Comparison of ENCODE assay signal across 16 cellular contexts in the genomic region with DNA sequence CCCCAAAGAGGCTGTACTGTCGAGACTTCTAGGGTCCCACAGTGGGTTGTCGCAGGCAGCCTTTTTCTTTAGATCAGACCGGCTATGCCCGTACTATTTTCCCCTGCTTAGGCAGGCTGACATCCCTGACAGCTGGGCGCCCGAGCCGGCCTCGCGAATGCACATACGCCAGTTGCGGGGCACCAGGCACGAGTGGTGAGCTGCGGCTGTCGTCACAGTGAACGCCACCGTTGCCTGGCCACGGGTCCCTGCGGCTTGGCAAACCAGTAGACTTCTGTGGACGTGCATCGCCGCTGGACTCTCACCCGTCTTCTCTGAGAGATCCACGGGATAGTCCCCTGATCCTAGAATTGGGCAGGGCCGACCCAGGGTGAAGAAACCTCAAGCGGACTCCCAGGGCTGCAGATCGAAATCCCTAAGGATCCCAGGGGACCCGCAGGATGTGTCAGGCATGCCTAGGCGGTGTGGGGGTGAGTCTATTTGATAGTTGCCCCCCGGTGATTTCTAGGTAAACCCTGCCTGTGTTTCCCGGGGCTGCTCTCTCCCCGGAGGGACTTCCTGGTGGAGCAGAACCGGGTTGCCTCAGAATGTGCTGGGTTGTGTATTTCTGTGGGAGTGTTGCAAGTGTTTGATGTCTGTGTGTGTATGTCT.
"Had no signal": no experiment of that assay in that cellular context is flagged by ENCODE, and none has a peak within 500 bp of the region (broad histone marks: within the 10 kb centered on the region; RNA-seq: fewer than 3 reads in every experiment).

No MANE protein-coding gene starts in this region.

- H3K9me3 Mint-ChIP-seq: activated naive CD4-positive, alpha-beta T cell treated with anti-CD3 and anti-CD28 coated beads, Interleukin-2, amount 50 U/mL, for 72 hours had no signal

- H3K4me3 Mint-ChIP-seq: activated CD4-positive, alpha-beta T cell treated with anti-CD3 and anti-CD28 coated beads for 36 hours; brain; stimulated activated naive CD8-positive, alpha-beta T cell treated with anti-CD3 and anti-CD28 coated beads, Interleukin-15, amount 100 ng/mL, for 72 hours had no signal

- H3K27ac Mint-ChIP-seq: activated CD4-positive, alpha-beta T cell treated with anti-CD3 and anti-CD28 coated beads for 36 hours; activated naive CD4-positive, alpha-beta T cell treated with anti-CD3 and anti-CD28 coated beads, Interleukin-2, amount 50 U/mL, for 72 hours; brain; stimulated activated naive CD8-positive, alpha-beta T cell treated with anti-CD3 and anti-CD28 coated beads, Interleukin-15, amount 100 ng/mL, for 72 hours had no signal

- H3K36me3 ChIP-seq: left ventricle myocardium inferior, ovary, vagina had no signal

- H3K27ac ChIP-seq: left ventricle myocardium inferior, ovary, vagina, VCaP had no signal

- H3K4me3 ChIP-seq: left ventricle myocardium inferior, ovary, vagina had no signal

- H3K9me3 ChIP-seq: left ventricle myocardium inferior, ovary, vagina had no signal

- H3K27me3 ChIP-seq: ovary, vagina had no signal

- DNase-seq: activated CD4-positive, alpha-beta T cell treated with anti-CD3 and anti-CD28 coated beads for 36 hours; activated CD8-positive, alpha-beta memory T cell treated with anti-CD3 and anti-CD28 coated beads for 24 hours; amygdala; dermis blood vessel endothelial cell; left ventricle myocardium inferior; mesendoderm; ovary; stimulated activated CD4-positive, alpha-beta T cell treated with anti-CD3 and anti-CD28 coated beads, Interleukin-15, amount 100 ng/mL, for 24 hours; stimulated activated CD4-positive, alpha-beta T cell treated with anti-CD3 and anti-CD28 coated beads, Interleukin-4, amount 100 ng/mL, for 4 hours; stimulated activated naive CD8-positive, alpha-beta T cell treated with anti-CD3 and anti-CD28 coated beads, Interleukin-15, amount 100 ng/mL, for 72 hours; T-helper 9 cell had no signal

- ATAC-seq: activated CD4-positive, alpha-beta T cell treated with anti-CD3 and anti-CD28 coated beads for 36 hours; activated naive CD4-positive, alpha-beta T cell treated with anti-CD3 and anti-CD28 coated beads, Interleukin-2, amount 50 U/mL, for 72 hours; esophagus mucosa; stimulated activated naive CD8-positive, alpha-beta T cell treated with anti-CD3 and anti-CD28 coated beads, Interleukin-15, amount 100 ng/mL, for 72 hours had no signal

- H3K27me3 Mint-ChIP-seq: activated CD4-positive, alpha-beta T cell treated with anti-CD3 and anti-CD28 coated beads for 36 hours; brain had no signal

- H3K4me1 Mint-ChIP-seq: activated CD4-positive, alpha-beta T cell treated with anti-CD3 and anti-CD28 coated beads for 36 hours; brain; stimulated activated naive CD8-positive, alpha-beta T cell treated with anti-CD3 and anti-CD28 coated beads, Interleukin-15, amount 100 ng/mL, for 72 hours had no signal

- H3K4me1 ChIP-seq: left ventricle myocardium inferior, vagina had no signal
